In genomic region chr4:154602404-154603020, GRCh38 we compare ENCODE assay signal across 17 cellular contexts. TPM values are rescaled to one million over a fixed set of nuclear protein-coding genes. Genes with fewer than 3 reads are reported as not detected.
A peak's percentile ranks its signal among the peaks of the same experiment; 100 is the strongest.
DNase-seq lines count a peak whose midpoint lies in the region; ATAC-seq and TF ChIP-seq lines count a peak whose summit lies in the region.
"Had no signal": no experiment of that assay in that cellular context is flagged by ENCODE, and none has a peak within 500 bp of the region (broad histone marks: within the 10 kb centered on the region; RNA-seq: fewer than 3 reads in every experiment).

No MANE protein-coding gene starts in this region.

- no peak overlapping the region for H3K27ac Mint-ChIP-seq in CD4-positive, alpha-beta T cell

- ATAC-seq in GM21529 (IDR thresholded peaks at IDR 0.05; ENCODE audit: unreplicated experiment) = no peak
- ATAC-seq in CD4-positive, alpha-beta T cell (ENCODE audit: poor library complexity) = no peak
- ATAC-seq: Right ventricle myocardium inferior had no signal

- DNase-seq in DMS53 treated with DMSO at 0.1 percent for 48 hours (lab: John Stamatoyannopoulos, UW; ENCODE audit: unreplicated experiment) = peak; percentile 71
- peak; percentile 31 for DNase-seq in HS-27A (ENCODE audit: low read depth)
- DNase-seq in SW480 (ENCODE audit: low spot score) = peak; percentile 36
- DNase-seq in iris pigment epithelial cell (ENCODE audit: low read depth) = peak; percentile 35
- no peak for DNase-seq in CD4-positive, alpha-beta T cell
- no peak for DNase-seq in stimulated activated CD8-positive, alpha-beta memory T cell treated with anti-CD3 and anti-CD28 coated beads, Interleukin-4, amount 100 ng/mL, for 48 hours
- DNase-seq: C1 segment of cervical spinal cord, DMS 273 treated with DMSO at 0.1 percent for 48 hours, H9, NCI-H1436, NCI-H2029, NCI-H2171, NCI-H510A, NCI-H82 had no signal

- peaks cover 10% of the 10 kb centered on the region for H3K27me3 ChIP-seq in CD4-positive, alpha-beta T cell (ENCODE audit: control insufficient read depth, insufficient read depth, low read length)

- CTCF ChIA-PET in CD4-positive, alpha-beta T cell (lab: Charles Lee) = no interaction called here

- no peak overlapping the region for H3K27ac ChIP-seq in CD4-positive, alpha-beta T cell (ENCODE audit: low read depth, low read length)

- no peak overlapping the region for H3K4me3 Mint-ChIP-seq in CD4-positive, alpha-beta T cell
- H3K4me3 Mint-ChIP-seq: H9 had no signal

- TF ChIP-seq CTCF in CD4-positive, alpha-beta T cell (IDR thresholded peaks at IDR 0.05) = no peak

- no peaks in the 10 kb centered on the region for H3K36me3 Mint-ChIP-seq in CD4-positive, alpha-beta T cell (ENCODE audit: low read depth)

- intact Hi-C loops in CD4-positive, alpha-beta T cell (cut with DNase I, micrococcal nuclease) = no loop called here

- H3K4me1 Mint-ChIP-seq in CD4-positive, alpha-beta T cell (ENCODE audit: low read depth) = no peaks in the 10 kb centered on the region

- H3K27me3 Mint-ChIP-seq in CD4-positive, alpha-beta T cell = peaks cover 31% of the 10 kb centered on the region

- no peaks in the 10 kb centered on the region for H3K9me3 Mint-ChIP-seq in CD4-positive, alpha-beta T cell
- H3K9me3 Mint-ChIP-seq: H9 had no signal

- POLR2A ChIA-PET in CD4-positive, alpha-beta T cell (lab: Charles Lee) = no interaction called here

- no peaks in the 10 kb centered on the region for H3K9me3 ChIP-seq in CD4-positive, alpha-beta T cell (ENCODE audit: control insufficient read depth, low read length)

RNA-seq across cellular contexts. Expression of gene FGG, which starts 9.9 kb away (rescaled TPM):
- total RNA-seq in CD4-positive, alpha-beta T cell = not detected
- total RNA-seq: A673, H9, Right ventricle myocardium inferior had no signal

RNA-seq across cellular contexts. Expression of gene FGA, which starts 12.0 kb away (rescaled TPM):
- not detected for total RNA-seq in CD4-positive, alpha-beta T cell
- total RNA-seq: A673, H9, Right ventricle myocardium inferior had no signal

RNA-seq across cellular contexts. Expression of gene FGB, which starts 39.7 kb away (rescaled TPM):
- total RNA-seq in CD4-positive, alpha-beta T cell = not detected
- total RNA-seq: A673, H9, Right ventricle myocardium inferior had no signal

RNA-seq across cellular contexts. Expression of gene PLRG1, which starts 52.3 kb away (rescaled TPM):
- total RNA-seq in CD4-positive, alpha-beta T cell = 10 to 100 TPM; 41.1 to 44.8 TPM

Comparison
In these comparisons a context has a peak if more than half of its experiments do, and no peak if none do; other contexts are left out.
1. DNase-seq: peak in DMS53 treated with DMSO at 0.1 percent for 48 hours (single experiment), HS-27A (single experiment), SW480 (single experiment) and iris pigment epithelial cell (single experiment); none in CD4-positive, alpha-beta T cell (0 of 10) and stimulated activated CD8-positive, alpha-beta memory T cell treated with anti-CD3 and anti-CD28 coated beads, Interleukin-4, amount 100 ng/mL, for 48 hours (single experiment).